In genomic region chr3:14634763-14635400, GRCh38 we compare ENCODE assay signal across 24 cellular contexts. TPM values are rescaled to one million over a fixed set of nuclear protein-coding genes. Genes with fewer than 3 reads are reported as not detected.
DNase-seq lines count a peak whose midpoint lies in the region; ATAC-seq and TF ChIP-seq lines count a peak whose summit lies in the region.
"Had no signal": no experiment of that assay in that cellular context is flagged by ENCODE, and none has a peak within 500 bp of the region (broad histone marks: within the 10 kb centered on the region; RNA-seq: fewer than 3 reads in every experiment).

No MANE protein-coding gene starts in this region.

- peaks cover 0 to 2% (median 0%) of the 10 kb centered on the region in 7 donors for H3K4me1 Mint-ChIP-seq in naive thymus-derived CD4-positive, alpha-beta T cell
- H3K4me1 Mint-ChIP-seq: activated CD4-positive, alpha-beta T cell treated with anti-CD3 and anti-CD28 coated beads, Interleukin-2, amount 10 ng/mL, durations not matched to agents 7 days and 5 days; naive thymus-derived CD8-positive, alpha-beta T cell had no signal

- no peaks in the 10 kb centered on the region for H3K36me3 ChIP-seq in naive thymus-derived CD4-positive, alpha-beta T cell (ENCODE audit: control insufficient read depth in 2 of 3, insufficient read depth in 3 of 3, low read length in 3 of 3)
- H3K36me3 ChIP-seq: gastroesophageal sphincter, thyroid gland had no signal

- intact Hi-C loops in naive thymus-derived CD4-positive, alpha-beta T cell (cut with micrococcal nuclease): loop anchor here (1.0 to 2.0 kb wide), 2 partner anchors 146 to 286 kb away; no protein-coding TSS in a partner anchor

- ATAC-seq in HG02623 (IDR thresholded peaks at IDR 0.05; ENCODE audit: unreplicated experiment): no peak
- no peak for ATAC-seq in naive thymus-derived CD4-positive, alpha-beta T cell
- ATAC-seq: gastroesophageal sphincter; left cardiac atrium; naive thymus-derived CD8-positive, alpha-beta T cell had no signal

- CTCF ChIA-PET in naive thymus-derived CD4-positive, alpha-beta T cell (lab: Charles Lee): interaction anchor here (1.2 to 8.0 kb wide), 2 partner anchors 17 to 287 kb away, joined by 4 to 36 read pairs; partner anchors contain the start of gene CCDC174

- peaks cover 16 to 52% (median 23%) of the 10 kb centered on the region in 5 donors for H3K27me3 Mint-ChIP-seq in naive thymus-derived CD4-positive, alpha-beta T cell

- DNase-seq in Daoy (ENCODE audit: low read depth) (peak; percentile 14), HT1080 (ENCODE audit: low read depth) (peak; percentile 41), RKO (ENCODE audit: low spot score) (peak; percentile 26), fibroblast of the aortic adventitia (ENCODE audit: low read depth) (peak; percentile 37), NCI-H1694 treated with DMSO at 0.1 percent for 48 hours (lab: John Stamatoyannopoulos, UW) (no peak), activated T-cell treated with anti-CD3 and anti-CD28 coated beads for 4 hours (no peak)
- DNase-seq in naive thymus-derived CD4-positive, alpha-beta T cell: no peak
- DNase-seq: activated CD4-positive, alpha-beta T cell treated with anti-CD3 and anti-CD28 coated beads, Interleukin-2, amount 10 ng/mL, durations not matched to agents 7 days and 5 days; activated CD8-positive, alpha-beta memory T cell treated with anti-CD3 and anti-CD28 coated beads, Interleukin-2, amount 50 U/mL, for 4 hours; activated effector memory CD4-positive, alpha-beta T cell treated with Interleukin-2 at 50 U/mL for 16 hours; cortex of kidney; left cardiac atrium; mesendoderm; naive thymus-derived CD8-positive, alpha-beta T cell; NCI-H524 treated with DMSO at 0.1 percent for 48 hours; stimulated activated naive CD4-positive, alpha-beta T cell treated with Interleukin-2 at 50 U/mL for 16 hours; T-helper 2 cell; thyroid gland had no signal

- H3K4me1 ChIP-seq in naive thymus-derived CD4-positive, alpha-beta T cell (ENCODE audit: control insufficient read depth in 2 of 2, insufficient read depth in 2 of 2, low read length in 2 of 2): no peaks in the 10 kb centered on the region
- H3K4me1 ChIP-seq: gastroesophageal sphincter, thyroid gland had no signal

- no peak overlapping the region for H3K4me3 Mint-ChIP-seq in naive thymus-derived CD4-positive, alpha-beta T cell
- H3K4me3 Mint-ChIP-seq: activated CD4-positive, alpha-beta T cell treated with anti-CD3 and anti-CD28 coated beads, Interleukin-2, amount 10 ng/mL, durations not matched to agents 7 days and 5 days; naive thymus-derived CD8-positive, alpha-beta T cell had no signal

- H3K36me3 Mint-ChIP-seq in naive thymus-derived CD4-positive, alpha-beta T cell: no peaks in the 10 kb centered on the region
- H3K36me3 Mint-ChIP-seq: naive thymus-derived CD8-positive, alpha-beta T cell had no signal

- no peak for TF ChIP-seq CTCF in fibroblast of the aortic adventitia (IDR thresholded peaks at IDR 0.05; ENCODE audit: insufficient read depth, low read length)

- no peak overlapping the region for H3K27ac ChIP-seq in naive thymus-derived CD4-positive, alpha-beta T cell (ENCODE audit: low read depth, low read length)
- H3K27ac ChIP-seq: C4-2B, gastroesophageal sphincter, KMS-11, thyroid gland, VCaP had no signal

- H3K27ac Mint-ChIP-seq in naive thymus-derived CD4-positive, alpha-beta T cell: no peak overlapping the region
- H3K27ac Mint-ChIP-seq: activated CD4-positive, alpha-beta T cell treated with anti-CD3 and anti-CD28 coated beads, Interleukin-2, amount 10 ng/mL, durations not matched to agents 7 days and 5 days had no signal

- H3K27me3 ChIP-seq in naive thymus-derived CD4-positive, alpha-beta T cell (ENCODE audit: control insufficient read depth in 2 of 2, insufficient read depth in 2 of 2, low read length in 2 of 2): no peaks in the 10 kb centered on the region
- H3K27me3 ChIP-seq: thyroid gland had no signal

- H3K9me3 ChIP-seq in naive thymus-derived CD4-positive, alpha-beta T cell (ENCODE audit: control insufficient read depth in 2 of 3, low read length in 3 of 3): no peaks in the 10 kb centered on the region
- H3K9me3 ChIP-seq: gastroesophageal sphincter, thyroid gland had no signal

- no peak overlapping the region for H3K4me3 ChIP-seq in fibroblast of the aortic adventitia (ENCODE audit: low read depth, low read length)
- H3K4me3 ChIP-seq in naive thymus-derived CD4-positive, alpha-beta T cell (ENCODE audit: low read length): no peak overlapping the region
- H3K4me3 ChIP-seq: gastroesophageal sphincter, thyroid gland had no signal

- POLR2A ChIA-PET in naive thymus-derived CD4-positive, alpha-beta T cell (lab: Charles Lee): no interaction called here

- H3K9me3 Mint-ChIP-seq in naive thymus-derived CD4-positive, alpha-beta T cell: peaks cover 0 to 5% (median 0%) of the 10 kb centered on the region in 11 donors
- H3K9me3 Mint-ChIP-seq: activated CD4-positive, alpha-beta T cell treated with anti-CD3 and anti-CD28 coated beads, Interleukin-2, amount 10 ng/mL, durations not matched to agents 7 days and 5 days; naive thymus-derived CD8-positive, alpha-beta T cell had no signal

RNA-seq across cellular contexts. Expression of gene CCDC174, which starts 16.7 kb away (rescaled TPM):
- 10.1 and 21.3 TPM in 2 replicates for total RNA-seq in Daoy (2014; rRNA removed; shearing (Covaris generic))
- total RNA-seq in HT1080 (2014; rRNA removed; shearing (Covaris generic)): 6.6 and 7.6 TPM in 2 replicates
- polyA plus RNA-seq in HT1080 (2015; cell fraction: cytosol; rRNA removed): 6.6 and 14.2 TPM in 2 replicates
- polyA plus RNA-seq in HT1080 (2015; cell fraction: nucleus; rRNA removed): 19.0 and 23.8 TPM in 2 replicates
- 11.5 and 40.5 TPM in 2 replicates for total RNA-seq in fibroblast of the aortic adventitia (ENCODE audit: low replicate concordance)
- 10 to 100 TPM; 21.6 to 59.2 (median 46.2) TPM for total RNA-seq in naive thymus-derived CD4-positive, alpha-beta T cell
- 10 to 100 TPM; 18.3 to 20.9 TPM for polyA plus RNA-seq in naive thymus-derived CD4-positive, alpha-beta T cell

RNA-seq across cellular contexts. Expression of gene C3orf20, which starts 40.1 kb away (rescaled TPM):
- not detected in 2 replicates for total RNA-seq in Daoy (2014; rRNA removed; shearing (Covaris generic))
- total RNA-seq in HT1080 (2014; rRNA removed; shearing (Covaris generic)): 0.05 TPM in 1 of 2 replicates, not detected in the other
- polyA plus RNA-seq in HT1080 (2015; cell fraction: cytosol; rRNA removed): not detected in 2 replicates
- 0.06 TPM in 1 of 2 replicates, not detected in the other for polyA plus RNA-seq in HT1080 (2015; cell fraction: nucleus; rRNA removed)
- not detected in 2 replicates for total RNA-seq in fibroblast of the aortic adventitia (ENCODE audit: low replicate concordance)
- under 1 TPM; 0.10 to 0.81 (median 0.48) TPM for total RNA-seq in naive thymus-derived CD4-positive, alpha-beta T cell
- polyA plus RNA-seq in naive thymus-derived CD4-positive, alpha-beta T cell: under 1 TPM in 1 of 2 donors, not detected in 1; 0.05 TPM
- polyA plus RNA-seq: AG04450 had no signal

Comparison
In these comparisons a context has a peak if more than half of its experiments do, and no peak if none do; other contexts are left out.
1. DNase-seq: peak in Daoy (single experiment), HT1080 (single experiment), RKO (single experiment) and fibroblast of the aortic adventitia (single experiment); none in NCI-H1694 treated with DMSO at 0.1 percent for 48 hours (single experiment), activated T-cell treated with anti-CD3 and anti-CD28 coated beads for 4 hours (single experiment) and naive thymus-derived CD4-positive, alpha-beta T cell (0 of 9).